ENCODE assay signal across 1 cellular context in genomic region chr3:20047940-20048339, GRCh38.
TF ChIP-seq lines count a peak whose summit lies in the region.

No MANE protein-coding gene starts in this region.

TF ChIP-seq in GM23338, 12 proteins besides CTCF, POLR2A, EP300 and RAD21 (continued from another document):
- TF ChIP-seq ZNF462 (CRISPR knock-in tag; IDR thresholded peaks at IDR 0.05), result no peak
- no peak for TF ChIP-seq EZH2 (IDR thresholded peaks at IDR 0.05; ENCODE audit: low read depth, unreplicated experiment)
- no peak for TF ChIP-seq JUNB (IDR thresholded peaks at IDR 0.05; ENCODE audit: unreplicated experiment)
- TF ChIP-seq ETS1 (IDR thresholded peaks at IDR 0.05), result no peak
- no peak for TF ChIP-seq NANOG (IDR thresholded peaks at IDR 0.05; ENCODE audit: borderline replicate concordance)
- no peak for TF ChIP-seq ZNF331 (CRISPR knock-in tag; IDR thresholded peaks at IDR 0.05; ENCODE audit: low read depth)
- no peak for TF ChIP-seq STAT1 (IDR thresholded peaks at IDR 0.05; ENCODE audit: unreplicated experiment)
- no peak for TF ChIP-seq REST (IDR thresholded peaks at IDR 0.05; ENCODE audit: unreplicated experiment)
- no peak for TF ChIP-seq CREB1 (CRISPR knock-in tag; IDR thresholded peaks at IDR 0.05; ENCODE audit: low read depth)
- TF ChIP-seq POLR2AphosphoS5 (IDR thresholded peaks at IDR 0.05; ENCODE audit: low read depth), result no peak
- no peak for TF ChIP-seq ZNF114 (CRISPR knock-in tag; IDR thresholded peaks at IDR 0.05)
TF ChIP-seq in GM23338: peak in this region for 0.
